1 cellular context compared by ENCODE assay signal in genomic region chr1:20717452-20718342, GRCh38.
TF ChIP-seq lines count a peak whose summit lies in the region.

KIF17 (minus strand) TSS chr1:20718007; CDS start chr1:20717706, 301 bp downstream.

TF ChIP-seq in WTC11, 78 proteins besides CTCF, POLR2A, EP300 and RAD21 (continued from another document):
- TF ChIP-seq PRDM15 (CRISPR knock-in tag; IDR thresholded peaks at IDR 0.05) (no peak), AFF4 (CRISPR knock-in tag; IDR thresholded peaks at IDR 0.05; ENCODE audit: borderline replicate concordance) (no peak), ZNF671 (CRISPR knock-in tag; IDR thresholded peaks at IDR 0.05) (no peak), PRRX2 (CRISPR knock-in tag; IDR thresholded peaks at IDR 0.05) (no peak), ZNF317 (CRISPR knock-in tag; IDR thresholded peaks at IDR 0.05; ENCODE audit: borderline replicate concordance, low read depth) (no peak), ZNF532 (CRISPR knock-in tag; IDR thresholded peaks at IDR 0.05; ENCODE audit: borderline replicate concordance) (no peak), ARID4B (CRISPR knock-in tag; IDR thresholded peaks at IDR 0.05; ENCODE audit: borderline replicate concordance) (peak; percentile 75), TP53 (CRISPR knock-in tag; IDR thresholded peaks at IDR 0.05) (no peak), TEAD4 (CRISPR knock-in tag; IDR thresholded peaks at IDR 0.05) (0 out of 2 replicates have a peak, but pooled peaks have one; percentile 10), JAZF1 (CRISPR knock-in tag; IDR thresholded peaks at IDR 0.05) (no peak), ZNF232 (CRISPR knock-in tag; IDR thresholded peaks at IDR 0.05) (no peak), ZNF416 (CRISPR knock-in tag; IDR thresholded peaks at IDR 0.05) (no peak), ATF1 (CRISPR knock-in tag; IDR thresholded peaks at IDR 0.05) (0 out of 2 replicates have a peak, but pooled peaks have one; percentile 83), IRF1 (CRISPR knock-in tag; IDR thresholded peaks at IDR 0.05) (no peak; the same call in 1 of the 2 replicates), TCF7 (CRISPR knock-in tag; IDR thresholded peaks at IDR 0.05; ENCODE audit: low read depth) (no peak), USF1 (CRISPR knock-in tag; IDR thresholded peaks at IDR 0.05) (peak; percentile 66), ESRRA (CRISPR knock-in tag; IDR thresholded peaks at IDR 0.05; ENCODE audit: borderline replicate concordance) (no peak; the same call in 1 of the 2 replicates), JUN (CRISPR knock-in tag; IDR thresholded peaks at IDR 0.05) (no peak), E2F5 (CRISPR knock-in tag; IDR thresholded peaks at IDR 0.05) (0 out of 2 replicates have a peak, but pooled peaks have one; percentile 11), NFATC4 (CRISPR knock-in tag; IDR thresholded peaks at IDR 0.05) (no peak), ZMAT4 (CRISPR knock-in tag; IDR thresholded peaks at IDR 0.05) (no peak), ZNF423 (CRISPR knock-in tag; IDR thresholded peaks at IDR 0.05) (no peak), CREB1 (CRISPR knock-in tag; IDR thresholded peaks at IDR 0.05) (peak; percentile 84; the same call in 1 of the 2 replicates), KAT7 (CRISPR knock-in tag; IDR thresholded peaks at IDR 0.05; ENCODE audit: borderline replicate concordance) (no peak), ATF6 (CRISPR knock-in tag; IDR thresholded peaks at IDR 0.05) (no peak), ZNF512 (CRISPR knock-in tag; IDR thresholded peaks at IDR 0.05; ENCODE audit: borderline replicate concordance) (no peak), EMX1 (CRISPR knock-in tag; IDR thresholded peaks at IDR 0.05) (no peak; the same call in 1 of the 2 replicates), SP1 (CRISPR knock-in tag; conservative IDR thresholded peaks at IDR 0.05) (peak; percentile 58; the same call in 1 of the 2 replicates)
